Comparison of ENCODE assay signal across 1 cellular context in genomic region chr11:561148-562003, GRCh38.
TF ChIP-seq lines count a peak whose summit lies in the region.

No MANE protein-coding gene starts in this region.

TF ChIP-seq in HepG2, 621 proteins besides CTCF, POLR2A, EP300 and RAD21 (continued from another document):
- TF ChIP-seq, protein P1, sequence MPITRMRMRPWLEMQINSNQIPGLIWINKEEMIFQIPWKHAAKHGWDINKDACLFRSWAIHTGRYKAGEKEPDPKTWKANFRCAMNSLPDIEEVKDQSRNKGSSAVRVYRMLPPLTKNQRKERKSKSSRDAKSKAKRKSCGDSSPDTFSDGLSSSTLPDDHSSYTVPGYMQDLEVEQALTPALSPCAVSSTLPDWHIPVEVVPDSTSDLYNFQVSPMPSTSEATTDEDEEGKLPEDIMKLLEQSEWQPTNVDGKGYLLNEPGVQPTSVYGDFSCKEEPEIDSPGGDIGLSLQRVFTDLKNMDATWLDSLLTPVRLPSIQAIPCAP (CRISPR knock-in tag; IDR thresholded peaks at IDR 0.05; ENCODE audit: low read depth): no peak
- no peak for TF ChIP-seq ZNF782 (CRISPR knock-in tag; IDR thresholded peaks at IDR 0.05; ENCODE audit: borderline replicate concordance)
- TF ChIP-seq TFAP4 (IDR thresholded peaks at IDR 0.05; ENCODE audit: borderline replicate concordance, low read depth): peak; percentile 68; the same call in 1 of the 2 replicates
- peak; percentile 62; the same call in 1 of the 2 replicates for TF ChIP-seq ARNT2 (CRISPR knock-in tag; IDR thresholded peaks at IDR 0.05; ENCODE audit: low read depth)
- peak; percentile 56 for TF ChIP-seq AGO2 (optimal IDR thresholded peaks at IDR 0.05; ENCODE audit: low read depth, low read length)
- TF ChIP-seq ZNF251 (CRISPR knock-in tag; IDR thresholded peaks at IDR 0.05): no peak
- no peak for TF ChIP-seq PHB2 (IDR thresholded peaks at IDR 0.05; ENCODE audit: partially characterized antibody)
- peak; percentile 68 for TF ChIP-seq POLR2G (IDR thresholded peaks at IDR 0.05; ENCODE audit: low read depth, low read length)
- TF ChIP-seq ZFP37 (CRISPR knock-in tag; IDR thresholded peaks at IDR 0.05; ENCODE audit: borderline replicate concordance): no peak
- TF ChIP-seq YY1 (IDR thresholded peaks at IDR 0.05; ENCODE audit: insufficient read depth, insufficient replicate concordance, low read depth, low read length): no peak
- TF ChIP-seq, protein P2, sequence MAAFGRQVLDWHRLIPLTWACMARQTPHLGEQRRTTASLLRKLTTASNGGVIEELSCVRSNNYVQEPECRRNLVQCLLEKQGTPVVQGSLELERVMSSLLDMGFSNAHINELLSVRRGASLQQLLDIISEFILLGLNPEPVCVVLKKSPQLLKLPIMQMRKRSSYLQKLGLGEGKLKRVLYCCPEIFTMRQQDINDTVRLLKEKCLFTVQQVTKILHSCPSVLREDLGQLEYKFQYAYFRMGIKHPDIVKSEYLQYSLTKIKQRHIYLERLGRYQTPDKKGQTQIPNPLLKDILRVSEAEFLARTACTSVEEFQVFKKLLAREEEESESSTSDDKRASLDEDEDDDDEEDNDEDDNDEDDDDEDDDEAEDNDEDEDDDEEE (CRISPR knock-in tag; IDR thresholded peaks at IDR 0.05): no peak
- TF ChIP-seq, protein P3, sequence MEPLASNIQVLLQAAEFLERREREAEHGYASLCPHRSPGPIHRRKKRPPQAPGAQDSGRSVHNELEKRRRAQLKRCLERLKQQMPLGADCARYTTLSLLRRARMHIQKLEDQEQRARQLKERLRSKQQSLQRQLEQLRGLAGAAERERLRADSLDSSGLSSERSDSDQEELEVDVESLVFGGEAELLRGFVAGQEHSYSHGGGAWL (CRISPR knock-in tag; IDR thresholded peaks at IDR 0.05): no peak
- TF ChIP-seq ZNF333 (CRISPR knock-in tag; IDR thresholded peaks at IDR 0.05; ENCODE audit: borderline replicate concordance): no peak
- no peak for TF ChIP-seq ZNF670 (CRISPR knock-in tag; IDR thresholded peaks at IDR 0.05; ENCODE audit: borderline replicate concordance)
- TF ChIP-seq HDAC1 (CRISPR knock-in tag; IDR thresholded peaks at IDR 0.05): peak; percentile 82
- peak; percentile 46; the same call in 1 of the 2 replicates for TF ChIP-seq ZGPAT (CRISPR knock-in tag; IDR thresholded peaks at IDR 0.05)
- TF ChIP-seq MYC (CRISPR knock-in tag; IDR thresholded peaks at IDR 0.05; ENCODE audit: borderline replicate concordance): peak; percentile 76; the same call in 1 of the 2 replicates
- TF ChIP-seq, protein P4, sequence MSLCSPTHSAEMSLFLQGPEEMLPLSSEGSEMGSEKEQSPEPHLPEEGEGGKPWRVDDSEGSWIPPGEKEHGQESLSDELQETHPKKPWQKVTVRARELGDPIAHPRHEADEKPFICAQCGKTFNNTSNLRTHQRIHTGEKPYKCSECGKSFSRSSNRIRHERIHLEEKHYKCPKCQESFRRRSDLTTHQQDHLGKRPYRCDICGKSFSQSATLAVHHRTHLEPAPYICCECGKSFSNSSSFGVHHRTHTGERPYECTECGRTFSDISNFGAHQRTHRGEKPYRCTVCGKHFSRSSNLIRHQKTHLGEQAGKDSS (CRISPR knock-in tag; IDR thresholded peaks at IDR 0.05; ENCODE audit: borderline replicate concordance, low read depth): 0 out of 2 replicates have a peak, but pooled peaks have one; percentile 41
- TF ChIP-seq, protein P5, sequence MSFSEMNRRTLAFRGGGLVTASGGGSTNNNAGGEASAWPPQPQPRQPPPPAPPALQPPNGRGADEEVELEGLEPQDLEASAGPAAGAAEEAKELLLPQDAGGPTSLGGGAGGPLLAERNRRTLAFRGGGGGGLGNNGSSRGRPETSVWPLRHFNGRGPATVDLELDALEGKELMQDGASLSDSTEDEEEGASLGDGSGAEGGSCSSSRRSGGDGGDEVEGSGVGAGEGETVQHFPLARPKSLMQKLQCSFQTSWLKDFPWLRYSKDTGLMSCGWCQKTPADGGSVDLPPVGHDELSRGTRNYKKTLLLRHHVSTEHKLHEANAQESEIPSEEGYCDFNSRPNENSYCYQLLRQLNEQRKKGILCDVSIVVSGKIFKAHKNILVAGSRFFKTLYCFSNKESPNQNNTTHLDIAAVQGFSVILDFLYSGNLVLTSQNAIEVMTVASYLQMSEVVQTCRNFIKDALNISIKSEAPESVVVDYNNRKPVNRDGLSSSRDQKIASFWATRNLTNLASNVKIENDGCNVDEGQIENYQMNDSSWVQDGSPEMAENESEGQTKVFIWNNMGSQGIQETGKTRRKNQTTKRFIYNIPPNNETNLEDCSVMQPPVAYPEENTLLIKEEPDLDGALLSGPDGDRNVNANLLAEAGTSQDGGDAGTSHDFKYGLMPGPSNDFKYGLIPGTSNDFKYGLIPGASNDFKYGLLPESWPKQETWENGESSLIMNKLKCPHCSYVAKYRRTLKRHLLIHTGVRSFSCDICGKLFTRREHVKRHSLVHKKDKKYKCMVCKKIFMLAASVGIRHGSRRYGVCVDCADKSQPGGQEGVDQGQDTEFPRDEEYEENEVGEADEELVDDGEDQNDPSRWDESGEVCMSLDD (CRISPR knock-in tag; IDR thresholded peaks at IDR 0.05; ENCODE audit: borderline replicate concordance): no peak; the same call in 1 of the 2 replicates
- TF ChIP-seq ZNF788 (CRISPR knock-in tag; IDR thresholded peaks at IDR 0.05; ENCODE audit: borderline replicate concordance): peak; percentile 41; the same call in 1 of the 2 replicates
- TF ChIP-seq ZNF629 (CRISPR knock-in tag; conservative IDR thresholded peaks at IDR 0.05): no peak
- TF ChIP-seq BRCA1 (CRISPR knock-in tag; IDR thresholded peaks at IDR 0.05): no peak
- TF ChIP-seq, protein P6, sequence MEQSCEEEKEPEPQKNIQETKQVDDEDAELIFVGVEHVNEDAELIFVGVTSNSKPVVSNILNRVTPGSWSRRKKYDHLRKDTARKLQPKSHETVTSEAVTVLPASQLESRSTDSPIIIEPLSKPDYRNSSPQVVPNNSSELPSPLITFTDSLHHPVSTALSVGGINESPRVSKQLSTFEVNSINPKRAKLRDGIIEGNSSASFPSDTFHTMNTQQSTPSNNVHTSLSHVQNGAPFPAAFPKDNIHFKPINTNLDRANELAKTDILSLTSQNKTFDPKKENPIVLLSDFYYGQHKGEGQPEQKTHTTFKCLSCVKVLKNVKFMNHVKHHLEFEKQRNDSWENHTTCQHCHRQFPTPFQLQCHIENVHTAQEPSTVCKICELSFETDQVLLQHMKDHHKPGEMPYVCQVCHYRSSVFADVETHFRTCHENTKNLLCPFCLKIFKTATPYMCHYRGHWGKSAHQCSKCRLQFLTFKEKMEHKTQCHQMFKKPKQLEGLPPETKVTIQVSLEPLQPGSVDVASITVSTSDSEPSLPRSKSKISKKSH (CRISPR knock-in tag; IDR thresholded peaks at IDR 0.05; ENCODE audit: borderline replicate concordance): 0 out of 2 replicates have a peak, but pooled peaks have one; percentile 23
- no peak for TF ChIP-seq ZNF205 (CRISPR knock-in tag; IDR thresholded peaks at IDR 0.05)
- TF ChIP-seq ZSCAN9 (CRISPR knock-in tag; IDR thresholded peaks at IDR 0.05; ENCODE audit: borderline replicate concordance): peak; percentile 24; the same call in 1 of the 2 replicates
- TF ChIP-seq, protein P7, sequence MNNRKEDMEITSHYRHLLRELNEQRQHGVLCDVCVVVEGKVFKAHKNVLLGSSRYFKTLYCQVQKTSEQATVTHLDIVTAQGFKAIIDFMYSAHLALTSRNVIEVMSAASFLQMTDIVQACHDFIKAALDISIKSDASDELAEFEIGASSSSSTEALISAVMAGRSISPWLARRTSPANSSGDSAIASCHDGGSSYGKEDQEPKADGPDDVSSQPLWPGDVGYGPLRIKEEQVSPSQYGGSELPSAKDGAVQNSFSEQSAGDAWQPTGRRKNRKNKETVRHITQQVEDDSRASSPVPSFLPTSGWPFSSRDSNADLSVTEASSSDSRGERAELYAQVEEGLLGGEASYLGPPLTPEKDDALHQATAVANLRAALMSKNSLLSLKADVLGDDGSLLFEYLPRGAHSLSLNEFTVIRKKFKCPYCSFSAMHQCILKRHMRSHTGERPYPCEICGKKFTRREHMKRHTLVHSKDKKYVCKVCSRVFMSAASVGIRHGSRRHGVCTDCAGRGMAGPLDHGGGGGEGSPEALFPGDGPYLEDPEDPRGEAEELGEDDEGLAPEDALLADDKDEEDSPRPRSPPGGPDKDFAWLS (CRISPR knock-in tag; IDR thresholded peaks at IDR 0.05; ENCODE audit: borderline replicate concordance): no peak
- no peak; the same call in 1 of the 2 replicates for TF ChIP-seq MLX (CRISPR knock-in tag; IDR thresholded peaks at IDR 0.05)
- TF ChIP-seq BCLAF1 (IDR thresholded peaks at IDR 0.05): no peak
TF ChIP-seq in HepG2: peak in this region for 126.
